8 cellular contexts compared by ENCODE assay signal in genomic region chr6:52664991-52665686, GRCh38. TPM values are rescaled to one million over a fixed set of nuclear protein-coding genes. Genes with fewer than 3 reads are reported as not detected.
DNase-seq lines count a peak whose midpoint lies in the region; ATAC-seq, FAIRE-seq and TF ChIP-seq lines count a peak whose summit lies in the region.
"Had no signal": no experiment of that assay in that cellular context is flagged by ENCODE, and none has a peak within 500 bp of the region (broad histone marks: within the 10 kb centered on the region; RNA-seq: fewer than 3 reads in every experiment).

No MANE protein-coding gene starts in this region.

- H3K36me3 Mint-ChIP-seq in CD14-positive monocyte = no peaks in the 10 kb centered on the region
- H3K36me3 Mint-ChIP-seq in activated T-cell treated with anti-CD3 and anti-CD28 coated beads, Interleukin-2, amount 50 U/mL, for 72 hours (ENCODE audit: insufficient read depth in 2 of 2) = no peaks in the 10 kb centered on the region

- intact Hi-C loops in CD14-positive monocyte (cut with micrococcal nuclease) = loop anchor here (2.0 to 10.0 kb wide), 3 partner anchors 90 to 360 kb away; partner anchors contain the start of gene TRAM2 (in 2 of the 2)

- H3K4me1 Mint-ChIP-seq in CD14-positive monocyte = peaks cover 14% of the 10 kb centered on the region
- H3K4me1 Mint-ChIP-seq in activated T-cell treated with anti-CD3 and anti-CD28 coated beads, Interleukin-2, amount 50 U/mL, for 72 hours (ENCODE audit: low read depth) = peaks cover 10% of the 10 kb centered on the region

- TF ChIP-seq CTCF in CD14-positive monocyte (IDR thresholded peaks at IDR 0.05) = no peak

- no peak for DNase-seq in HAP-1 (ENCODE audit: low spot score in 2 of 2)
- no peak for DNase-seq in SK-N-MC (ENCODE audit: low read depth, low spot score)
- no peak for DNase-seq in CD14-positive monocyte (ENCODE audit: low spot score)
- DNase-seq in activated T-cell treated with anti-CD3 and anti-CD28 coated beads, Interleukin-2, amount 50 U/mL, for 72 hours = no peak
- DNase-seq in HTR-8/SVneo (ENCODE audit: insufficient read length, low spot score) = no peak

- H3K27me3 ChIP-seq in HAP-1 (ENCODE audit: low read depth) (no peaks in the 10 kb centered on the region), subcutaneous abdominal adipose tissue (ENCODE audit: control insufficient read depth in 5 of 5, insufficient read depth in 4 of 5, low read length in 5 of 5) (no peaks in the 10 kb centered on the region)

- H3K27ac ChIP-seq in SK-N-MC (no peak overlapping the region), subcutaneous abdominal adipose tissue (ENCODE audit: low read depth, low read length) (peak overlapping the region; percentile 34)

- no peaks in the 10 kb centered on the region for H3K9me3 ChIP-seq in HAP-1
- no peaks in the 10 kb centered on the region for H3K9me3 ChIP-seq in SK-N-MC (ENCODE audit: low read depth, low read length)
- no peaks in the 10 kb centered on the region for H3K9me3 ChIP-seq in subcutaneous abdominal adipose tissue (ENCODE audit: control insufficient read depth in 5 of 5, low read length in 5 of 5)

- no peak for FAIRE-seq in HTR-8/SVneo (lab: Jason Lieb, UNC)

- H3K27ac Mint-ChIP-seq in CD14-positive monocyte = no peak overlapping the region
- no peak overlapping the region for H3K27ac Mint-ChIP-seq in activated T-cell treated with anti-CD3 and anti-CD28 coated beads, Interleukin-2, amount 50 U/mL, for 72 hours
- H3K27ac Mint-ChIP-seq: stimulated activated naive CD8-positive, alpha-beta T cell treated with anti-CD3 and anti-CD28 coated beads, Interleukin-15, amount 100 ng/mL, for 72 hours had no signal

- peaks cover 10% of the 10 kb centered on the region for H3K4me1 ChIP-seq in HAP-1
- H3K4me1 ChIP-seq in subcutaneous abdominal adipose tissue (ENCODE audit: control insufficient read depth in 5 of 5, insufficient read depth in 5 of 5, low read length in 5 of 5) = peaks cover 5 to 17% (median 15%) of the 10 kb centered on the region in 5 donors

- in situ Hi-C loops in HAP-1 (cut with MboI; ENCODE audit: low sequenced_read_pairs) = loop anchor here (5.0 to 25.0 kb wide), 2 partner anchors 248 to 378 kb away; partner anchors contain the start of gene MCM3

- H3K9ac ChIP-seq in SK-N-MC (ENCODE audit: insufficient read length) (peak overlapping the region; percentile 85), subcutaneous abdominal adipose tissue (ENCODE audit: low read length in 5 of 5) (peak overlapping the region in 4 of 5 donors; percentile 17 to 82 (median 72))

- no peak overlapping the region for H3K4me3 Mint-ChIP-seq in CD14-positive monocyte
- H3K4me3 Mint-ChIP-seq in activated T-cell treated with anti-CD3 and anti-CD28 coated beads, Interleukin-2, amount 50 U/mL, for 72 hours = no peak overlapping the region
- H3K4me3 Mint-ChIP-seq: stimulated activated naive CD8-positive, alpha-beta T cell treated with anti-CD3 and anti-CD28 coated beads, Interleukin-15, amount 100 ng/mL, for 72 hours had no signal

- no peaks in the 10 kb centered on the region for H3K36me3 ChIP-seq in HAP-1 (replicated peaks)
- peaks cover 19% of the 10 kb centered on the region for H3K36me3 ChIP-seq in SK-N-MC (ENCODE audit: insufficient read depth, low read length)
- no peaks in the 10 kb centered on the region for H3K36me3 ChIP-seq in subcutaneous abdominal adipose tissue (ENCODE audit: control insufficient read depth in 5 of 5, insufficient read depth in 5 of 5, low read length in 5 of 5)

- peaks cover 6 to 16% (median 11%) of the 10 kb centered on the region in 3 donors for H3K27me3 Mint-ChIP-seq in CD14-positive monocyte (ENCODE audit: low read depth in 3 of 3)
- no peaks in the 10 kb centered on the region for H3K27me3 Mint-ChIP-seq in activated T-cell treated with anti-CD3 and anti-CD28 coated beads, Interleukin-2, amount 50 U/mL, for 72 hours (ENCODE audit: low read depth)
- H3K27me3 Mint-ChIP-seq: stimulated activated naive CD8-positive, alpha-beta T cell treated with anti-CD3 and anti-CD28 coated beads, Interleukin-15, amount 100 ng/mL, for 72 hours had no signal

- ATAC-seq in activated T-cell treated with anti-CD3 and anti-CD28 coated beads, Interleukin-2, amount 50 U/mL, for 72 hours (replicated peaks in 1 of 2) = no peak

- no peaks in the 10 kb centered on the region for H3K9me3 Mint-ChIP-seq in CD14-positive monocyte
- no peaks in the 10 kb centered on the region for H3K9me3 Mint-ChIP-seq in activated T-cell treated with anti-CD3 and anti-CD28 coated beads, Interleukin-2, amount 50 U/mL, for 72 hours
- H3K9me3 Mint-ChIP-seq: stimulated activated naive CD8-positive, alpha-beta T cell treated with anti-CD3 and anti-CD28 coated beads, Interleukin-15, amount 100 ng/mL, for 72 hours had no signal

- peak overlapping the region; percentile 52 for H3K4me3 ChIP-seq in HAP-1
- peak overlapping the region; percentile 96 for H3K4me3 ChIP-seq in SK-N-MC
- H3K4me3 ChIP-seq in iPS-11a (ENCODE audit: low read depth, low read length) = peak overlapping the region; percentile 36
- peak overlapping the region; percentile 68 to 80 (median 74) for H3K4me3 ChIP-seq in subcutaneous abdominal adipose tissue (ENCODE audit: low read depth in 1 of 5, low read length in 5 of 5)

RNA-seq across cellular contexts. Expression of gene TMEM14A, which starts 5.8 kb away (rescaled TPM):
- polyA plus RNA-seq in CD14-positive monocyte = under 1 TPM; 0.20 to 0.23 TPM
- 1 to 10 TPM; 9.3 to 9.8 TPM for total RNA-seq in activated T-cell treated with anti-CD3 and anti-CD28 coated beads, Interleukin-2, amount 50 U/mL, for 72 hours

Comparison
In these comparisons a context has a peak if more than half of its experiments do, and no peak if none do; other contexts are left out.
1. H3K4me3 ChIP-seq: peak in every context shown above with its lines; median percentile 96 in SK-N-MC; 74 in subcutaneous abdominal adipose tissue; 52 in HAP-1; 36 in iPS-11a.